1 cellular context compared by ENCODE assay signal in the genomic region with DNA sequence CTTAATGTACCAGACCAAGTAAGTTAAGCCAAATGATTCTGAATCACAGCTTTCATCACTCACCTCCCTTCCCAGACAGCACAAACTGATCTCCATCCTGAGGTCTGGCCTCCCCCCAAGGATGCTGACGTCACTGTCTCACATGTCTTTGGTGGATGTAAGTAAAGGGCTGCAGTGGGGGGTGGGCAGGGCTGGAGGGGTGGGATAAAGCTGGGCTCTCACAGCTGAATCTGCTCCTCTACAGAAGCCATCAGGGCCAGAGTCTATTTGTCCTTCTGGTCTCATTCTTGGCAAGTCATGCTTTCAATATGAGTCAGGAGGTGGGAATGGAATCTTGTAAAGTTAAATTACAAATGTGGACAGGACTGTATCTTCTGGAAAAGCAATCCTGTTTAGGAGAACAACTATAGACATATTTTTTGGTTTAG.
TF ChIP-seq lines count a peak whose summit lies in the region.

No MANE protein-coding gene starts in this region.

TF ChIP-seq in GM23338, 12 proteins besides CTCF, POLR2A, EP300 and RAD21:
- TF ChIP-seq, protein P1, sequence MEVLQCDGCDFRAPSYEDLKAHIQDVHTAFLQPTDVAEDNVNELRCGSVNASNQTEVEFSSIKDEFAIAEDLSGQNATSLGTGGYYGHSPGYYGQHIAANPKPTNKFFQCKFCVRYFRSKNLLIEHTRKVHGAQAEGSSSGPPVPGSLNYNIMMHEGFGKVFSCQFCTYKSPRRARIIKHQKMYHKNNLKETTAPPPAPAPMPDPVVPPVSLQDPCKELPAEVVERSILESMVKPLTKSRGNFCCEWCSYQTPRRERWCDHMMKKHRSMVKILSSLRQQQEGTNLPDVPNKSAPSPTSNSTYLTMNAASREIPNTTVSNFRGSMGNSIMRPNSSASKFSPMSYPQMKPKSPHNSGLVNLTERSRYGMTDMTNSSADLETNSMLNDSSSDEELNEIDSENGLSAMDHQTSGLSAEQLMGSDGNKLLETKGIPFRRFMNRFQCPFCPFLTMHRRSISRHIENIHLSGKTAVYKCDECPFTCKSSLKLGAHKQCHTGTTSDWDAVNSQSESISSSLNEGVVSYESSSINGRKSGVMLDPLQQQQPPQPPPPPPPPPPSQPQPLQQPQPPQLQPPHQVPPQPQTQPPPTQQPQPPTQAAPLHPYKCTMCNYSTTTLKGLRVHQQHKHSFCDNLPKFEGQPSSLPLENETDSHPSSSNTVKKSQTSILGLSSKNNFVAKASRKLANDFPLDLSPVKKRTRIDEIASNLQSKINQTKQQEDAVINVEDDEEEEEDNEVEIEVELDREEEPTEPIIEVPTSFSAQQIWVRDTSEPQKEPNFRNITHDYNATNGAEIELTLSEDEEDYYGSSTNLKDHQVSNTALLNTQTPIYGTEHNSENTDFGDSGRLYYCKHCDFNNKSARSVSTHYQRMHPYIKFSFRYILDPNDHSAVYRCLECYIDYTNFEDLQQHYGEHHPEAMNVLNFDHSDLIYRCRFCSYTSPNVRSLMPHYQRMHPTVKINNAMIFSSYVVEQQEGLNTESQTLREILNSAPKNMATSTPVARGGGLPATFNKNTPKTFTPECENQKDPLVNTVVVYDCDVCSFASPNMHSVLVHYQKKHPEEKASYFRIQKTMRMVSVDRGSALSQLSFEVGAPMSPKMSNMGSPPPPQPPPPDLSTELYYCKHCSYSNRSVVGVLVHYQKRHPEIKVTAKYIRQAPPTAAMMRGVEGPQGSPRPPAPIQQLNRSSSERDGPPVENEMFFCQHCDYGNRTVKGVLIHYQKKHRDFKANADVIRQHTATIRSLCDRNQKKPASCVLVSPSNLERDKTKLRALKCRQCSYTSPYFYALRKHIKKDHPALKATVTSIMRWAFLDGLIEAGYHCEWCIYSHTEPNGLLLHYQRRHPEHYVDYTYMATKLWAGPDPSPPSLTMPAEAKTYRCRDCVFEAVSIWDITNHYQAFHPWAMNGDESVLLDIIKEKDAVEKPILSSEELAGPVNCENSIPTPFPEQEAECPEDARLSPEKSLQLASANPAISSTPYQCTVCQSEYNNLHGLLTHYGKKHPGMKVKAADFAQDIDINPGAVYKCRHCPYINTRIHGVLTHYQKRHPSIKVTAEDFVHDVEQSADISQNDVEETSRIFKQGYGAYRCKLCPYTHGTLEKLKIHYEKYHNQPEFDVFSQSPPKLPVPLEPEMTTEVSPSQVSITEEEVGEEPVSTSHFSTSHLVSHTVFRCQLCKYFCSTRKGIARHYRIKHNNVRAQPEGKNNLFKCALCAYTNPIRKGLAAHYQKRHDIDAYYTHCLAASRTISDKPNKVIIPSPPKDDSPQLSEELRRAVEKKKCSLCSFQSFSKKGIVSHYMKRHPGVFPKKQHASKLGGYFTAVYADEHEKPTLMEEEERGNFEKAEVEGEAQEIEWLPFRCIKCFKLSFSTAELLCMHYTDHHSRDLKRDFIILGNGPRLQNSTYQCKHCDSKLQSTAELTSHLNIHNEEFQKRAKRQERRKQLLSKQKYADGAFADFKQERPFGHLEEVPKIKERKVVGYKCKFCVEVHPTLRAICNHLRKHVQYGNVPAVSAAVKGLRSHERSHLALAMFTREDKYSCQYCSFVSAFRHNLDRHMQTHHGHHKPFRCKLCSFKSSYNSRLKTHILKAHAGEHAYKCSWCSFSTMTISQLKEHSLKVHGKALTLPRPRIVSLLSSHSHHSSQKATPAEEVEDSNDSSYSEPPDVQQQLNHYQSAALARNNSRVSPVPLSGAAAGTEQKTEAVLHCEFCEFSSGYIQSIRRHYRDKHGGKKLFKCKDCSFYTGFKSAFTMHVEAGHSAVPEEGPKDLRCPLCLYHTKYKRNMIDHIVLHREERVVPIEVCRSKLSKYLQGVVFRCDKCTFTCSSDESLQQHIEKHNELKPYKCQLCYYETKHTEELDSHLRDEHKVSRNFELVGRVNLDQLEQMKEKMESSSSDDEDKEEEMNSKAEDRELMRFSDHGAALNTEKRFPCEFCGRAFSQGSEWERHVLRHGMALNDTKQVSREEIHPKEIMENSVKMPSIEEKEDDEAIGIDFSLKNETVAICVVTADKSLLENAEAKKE (CRISPR knock-in tag; IDR thresholded peaks at IDR 0.05), result no peak
- TF ChIP-seq EZH2phosphoT487 (IDR thresholded peaks at IDR 0.05; ENCODE audit: unreplicated experiment), result no peak
- TF ChIP-seq STAT1 (IDR thresholded peaks at IDR 0.05; ENCODE audit: unreplicated experiment), result no peak
- TF ChIP-seq NANOG (IDR thresholded peaks at IDR 0.05; ENCODE audit: borderline replicate concordance), result no peak
- TF ChIP-seq, protein P2, sequence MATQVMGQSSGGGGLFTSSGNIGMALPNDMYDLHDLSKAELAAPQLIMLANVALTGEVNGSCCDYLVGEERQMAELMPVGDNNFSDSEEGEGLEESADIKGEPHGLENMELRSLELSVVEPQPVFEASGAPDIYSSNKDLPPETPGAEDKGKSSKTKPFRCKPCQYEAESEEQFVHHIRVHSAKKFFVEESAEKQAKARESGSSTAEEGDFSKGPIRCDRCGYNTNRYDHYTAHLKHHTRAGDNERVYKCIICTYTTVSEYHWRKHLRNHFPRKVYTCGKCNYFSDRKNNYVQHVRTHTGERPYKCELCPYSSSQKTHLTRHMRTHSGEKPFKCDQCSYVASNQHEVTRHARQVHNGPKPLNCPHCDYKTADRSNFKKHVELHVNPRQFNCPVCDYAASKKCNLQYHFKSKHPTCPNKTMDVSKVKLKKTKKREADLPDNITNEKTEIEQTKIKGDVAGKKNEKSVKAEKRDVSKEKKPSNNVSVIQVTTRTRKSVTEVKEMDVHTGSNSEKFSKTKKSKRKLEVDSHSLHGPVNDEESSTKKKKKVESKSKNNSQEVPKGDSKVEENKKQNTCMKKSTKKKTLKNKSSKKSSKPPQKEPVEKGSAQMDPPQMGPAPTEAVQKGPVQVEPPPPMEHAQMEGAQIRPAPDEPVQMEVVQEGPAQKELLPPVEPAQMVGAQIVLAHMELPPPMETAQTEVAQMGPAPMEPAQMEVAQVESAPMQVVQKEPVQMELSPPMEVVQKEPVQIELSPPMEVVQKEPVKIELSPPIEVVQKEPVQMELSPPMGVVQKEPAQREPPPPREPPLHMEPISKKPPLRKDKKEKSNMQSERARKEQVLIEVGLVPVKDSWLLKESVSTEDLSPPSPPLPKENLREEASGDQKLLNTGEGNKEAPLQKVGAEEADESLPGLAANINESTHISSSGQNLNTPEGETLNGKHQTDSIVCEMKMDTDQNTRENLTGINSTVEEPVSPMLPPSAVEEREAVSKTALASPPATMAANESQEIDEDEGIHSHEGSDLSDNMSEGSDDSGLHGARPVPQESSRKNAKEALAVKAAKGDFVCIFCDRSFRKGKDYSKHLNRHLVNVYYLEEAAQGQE (IDR thresholded peaks at IDR 0.05; ENCODE audit: unreplicated experiment), result no peak
- TF ChIP-seq ZNF331 (CRISPR knock-in tag; IDR thresholded peaks at IDR 0.05; ENCODE audit: low read depth), result no peak
- no peak for TF ChIP-seq POLR2AphosphoS5 (IDR thresholded peaks at IDR 0.05; ENCODE audit: low read depth)
- TF ChIP-seq, protein P3, sequence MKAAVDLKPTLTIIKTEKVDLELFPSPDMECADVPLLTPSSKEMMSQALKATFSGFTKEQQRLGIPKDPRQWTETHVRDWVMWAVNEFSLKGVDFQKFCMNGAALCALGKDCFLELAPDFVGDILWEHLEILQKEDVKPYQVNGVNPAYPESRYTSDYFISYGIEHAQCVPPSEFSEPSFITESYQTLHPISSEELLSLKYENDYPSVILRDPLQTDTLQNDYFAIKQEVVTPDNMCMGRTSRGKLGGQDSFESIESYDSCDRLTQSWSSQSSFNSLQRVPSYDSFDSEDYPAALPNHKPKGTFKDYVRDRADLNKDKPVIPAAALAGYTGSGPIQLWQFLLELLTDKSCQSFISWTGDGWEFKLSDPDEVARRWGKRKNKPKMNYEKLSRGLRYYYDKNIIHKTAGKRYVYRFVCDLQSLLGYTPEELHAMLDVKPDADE (IDR thresholded peaks at IDR 0.05), result no peak
- TF ChIP-seq EZH2 (IDR thresholded peaks at IDR 0.05; ENCODE audit: low read depth, unreplicated experiment), result no peak
- TF ChIP-seq ZNF114 (CRISPR knock-in tag; IDR thresholded peaks at IDR 0.05), result no peak
- TF ChIP-seq JUNB (IDR thresholded peaks at IDR 0.05; ENCODE audit: unreplicated experiment), result no peak
- no peak for TF ChIP-seq CREB1 (CRISPR knock-in tag; IDR thresholded peaks at IDR 0.05; ENCODE audit: low read depth)
